11 cellular contexts compared by ENCODE assay signal in the genomic region with DNA sequence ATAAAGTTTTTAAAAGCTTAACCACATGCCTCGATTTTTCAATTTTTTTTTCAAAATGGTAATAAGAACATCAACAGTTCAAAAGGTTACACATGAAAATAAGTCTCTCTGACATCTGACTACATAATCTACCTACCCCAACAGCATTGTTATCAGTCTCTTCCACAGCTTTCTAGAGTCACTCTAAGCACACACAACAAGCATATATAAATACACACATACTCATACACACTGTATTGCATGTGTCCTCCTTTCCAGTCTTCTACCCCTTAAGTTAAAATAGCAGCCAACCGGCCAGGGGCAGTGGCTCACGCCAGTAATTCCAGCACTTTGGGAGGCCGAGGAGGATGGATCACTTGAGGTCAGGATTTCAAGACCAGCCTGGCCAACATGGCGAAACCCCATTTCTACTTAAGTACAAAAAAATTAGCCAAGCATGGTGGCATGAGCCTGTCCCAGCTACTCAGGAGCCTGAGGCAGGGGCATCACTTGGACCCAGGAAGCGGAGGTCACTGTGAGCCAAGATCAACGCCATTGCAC. TPM values are rescaled to one million over a fixed set of nuclear protein-coding genes. Genes with fewer than 3 reads are reported as not detected.
DNase-seq lines count a peak whose midpoint lies in the region; ATAC-seq, FAIRE-seq and TF ChIP-seq lines count a peak whose summit lies in the region.
"Had no signal": no experiment of that assay in that cellular context is flagged by ENCODE, and none has a peak within 500 bp of the region (broad histone marks: within the 10 kb centered on the region; RNA-seq: fewer than 3 reads in every experiment).

No MANE protein-coding gene starts in this region.

- H3K4me3 Mint-ChIP-seq in T-helper 2 cell treated with Interferon-gamma antibody and Interleukin-4, amounts not matched to agents 5 μg/mL and 100 μg/mL, for 36 hours, result no peak overlapping the region
- H3K4me3 Mint-ChIP-seq in naive thymus-derived CD8-positive, alpha-beta T cell, result peak overlapping the region in 7 of 10 donors; percentile 0 to 70 (median 10)

- H3K9me3 Mint-ChIP-seq in T-helper 2 cell treated with Interferon-gamma antibody and Interleukin-4, amounts not matched to agents 5 μg/mL and 100 μg/mL, for 36 hours, result no peaks in the 10 kb centered on the region
- H3K9me3 Mint-ChIP-seq in naive thymus-derived CD8-positive, alpha-beta T cell, result peaks cover 0 to 1% (median 0%) of the 10 kb centered on the region in 9 donors

- POLR2A ChIA-PET in naive thymus-derived CD8-positive, alpha-beta T cell (lab: Charles Lee), result interaction anchor here (0.8 kb wide), 1 partner anchor 517 kb away, joined by 3 read pairs; no protein-coding TSS in a partner anchor

- H3K27me3 Mint-ChIP-seq in T-helper 2 cell treated with Interferon-gamma antibody and Interleukin-4, amounts not matched to agents 5 μg/mL and 100 μg/mL, for 36 hours (ENCODE audit: low read depth), result no peaks in the 10 kb centered on the region
- H3K27me3 Mint-ChIP-seq in naive thymus-derived CD8-positive, alpha-beta T cell, result no peaks in the 10 kb centered on the region

- ATAC-seq in GM21825 (IDR thresholded peaks at IDR 0.05; ENCODE audit: unreplicated experiment) (peak; percentile 20), HG03558 (IDR thresholded peaks at IDR 0.05; ENCODE audit: extremely low read depth, unreplicated experiment) (peak; percentile 11)
- no peak for ATAC-seq in naive thymus-derived CD8-positive, alpha-beta T cell

- H3K4me1 Mint-ChIP-seq in T-helper 2 cell treated with Interferon-gamma antibody and Interleukin-4, amounts not matched to agents 5 μg/mL and 100 μg/mL, for 36 hours (ENCODE audit: low read depth), result peaks cover 35% of the 10 kb centered on the region
- peaks cover 29 to 78% (median 64%) of the 10 kb centered on the region in 4 donors for H3K4me1 Mint-ChIP-seq in naive thymus-derived CD8-positive, alpha-beta T cell

- peaks cover 21% of the 10 kb centered on the region for H3K36me3 Mint-ChIP-seq in T-helper 2 cell treated with Interferon-gamma antibody and Interleukin-4, amounts not matched to agents 5 μg/mL and 100 μg/mL, for 36 hours (ENCODE audit: low read depth)
- H3K36me3 Mint-ChIP-seq in naive thymus-derived CD8-positive, alpha-beta T cell, result peaks cover 0 to 2% (median 0%) of the 10 kb centered on the region in 3 donors

- peak overlapping the region; percentile 13 for H3K27ac Mint-ChIP-seq in T-helper 2 cell treated with Interferon-gamma antibody and Interleukin-4, amounts not matched to agents 5 μg/mL and 100 μg/mL, for 36 hours
- peak overlapping the region in 9 of 10 donors; percentile 0 to 58 (median 35) for H3K27ac Mint-ChIP-seq in naive thymus-derived CD8-positive, alpha-beta T cell

- no peak for DNase-seq in T-helper 2 cell treated with Interferon-gamma antibody and Interleukin-4, amounts not matched to agents 5 μg/mL and 100 μg/mL, for 36 hours (ENCODE audit: low spot score)
- DNase-seq in T-helper 2 cell (no peak), NOMO-1 treated with DMSO at 0.1 percent for 48 hours (lab: John Stamatoyannopoulos, UW; ENCODE audit: unreplicated experiment) (no peak), D721Med (ENCODE audit: insufficient read length, low spot score) (no peak), NCI-H1105 (lab: John Stamatoyannopoulos, UW) (no peak)
- no peak for DNase-seq in naive thymus-derived CD8-positive, alpha-beta T cell
- DNase-seq: KBM-7, left cardiac atrium, thyroid gland had no signal

- TF ChIP-seq CTCF in D721Med (IDR thresholded peaks at IDR 0.05; ENCODE audit: insufficient read depth, missing control alignments), result no peak

- FAIRE-seq in D721Med (lab: Jason Lieb, UNC), result no peak

RNA-seq across cellular contexts. Expression of gene TBL1XR1, which starts 12.2 kb away (rescaled TPM):
- total RNA-seq in naive thymus-derived CD8-positive, alpha-beta T cell, result 100 to 1,000 TPM; 138 to 160 TPM
- 10 to 100 TPM; 23.4 to 34.7 (median 33.7) TPM for polyA plus RNA-seq in naive thymus-derived CD8-positive, alpha-beta T cell

Comparison
In these comparisons a context has a peak if more than half of its experiments do, and no peak if none do; other contexts are left out.
1. ATAC-seq: peak in GM21825 (single experiment) and HG03558 (single experiment); none in naive thymus-derived CD8-positive, alpha-beta T cell (0 of 2).